ENCODE assay signal across 26 cellular contexts in genomic region chr9:130642926-130643325, GRCh38. TPM values are rescaled to one million over a fixed set of nuclear protein-coding genes. Genes with fewer than 3 reads are reported as not detected.
DNase-seq lines count a peak whose midpoint lies in the region; ATAC-seq and TF ChIP-seq lines count a peak whose summit lies in the region.
"Had no signal": no experiment of that assay in that cellular context is flagged by ENCODE, and none has a peak within 500 bp of the region (broad histone marks: within the 10 kb centered on the region; RNA-seq: fewer than 3 reads in every experiment).

No MANE protein-coding gene starts in this region.

- H3K18ac ChIP-seq in mesenchymal stem cell (ENCODE audit: low read depth in 1 of 2, low read length in 2 of 2) = no peak overlapping the region

- no peak overlapping the region for H2BK5ac ChIP-seq in mesenchymal stem cell (ENCODE audit: low read depth, low read length, poor library complexity, severe bottlenecking)

- intact Hi-C loops in left ventricle myocardium superior (cut with micrococcal nuclease) = no loop called here
- intact Hi-C loops in right cardiac atrium (cut with DNase I) = no loop called here

- H3K36me3 Mint-ChIP-seq in endothelial cell (ENCODE audit: low read depth, unreplicated experiment) = no peaks in the 10 kb centered on the region

- H3K27ac ChIP-seq in right cardiac atrium (ENCODE audit: low read length) = no peak overlapping the region
- no peak overlapping the region for H3K27ac ChIP-seq in mesenchymal stem cell (ENCODE audit: low read length, poor library complexity, severe bottlenecking)
- H3K27ac ChIP-seq: BLaER1, HL-60, SJCRH30 had no signal

- no peak for ATAC-seq in left ventricle myocardium superior
- ATAC-seq in right cardiac atrium = no peak
- ATAC-seq in esophagus mucosa = peak; percentile 61
- no peak for ATAC-seq in HG02623 (IDR thresholded peaks at IDR 0.05; ENCODE audit: unreplicated experiment)
- ATAC-seq: GM12878, HCT116, SK-N-SH treated with all-trans-retinoic acid at 6 μM for 48 hours had no signal

- no peaks in the 10 kb centered on the region for H3K27me3 ChIP-seq in right cardiac atrium (ENCODE audit: control insufficient read depth, insufficient read depth)
- no peaks in the 10 kb centered on the region for H3K27me3 ChIP-seq in mesenchymal stem cell (ENCODE audit: control insufficient read depth in 1 of 2, insufficient read depth in 1 of 2, low read length in 2 of 2)
- H3K27me3 ChIP-seq: BLaER1, SJCRH30 had no signal

- no peak overlapping the region for H3K27ac Mint-ChIP-seq in endothelial cell (ENCODE audit: unreplicated experiment)
- H3K27ac Mint-ChIP-seq: CD4-positive, CD25-positive, alpha-beta regulatory T cell had no signal

- no peak overlapping the region for H3K9ac ChIP-seq in mesenchymal stem cell (ENCODE audit: low read length)
- H3K9ac ChIP-seq: BLaER1 had no signal

- no peak overlapping the region for H2BK12ac ChIP-seq in mesenchymal stem cell (ENCODE audit: low read length in 2 of 2)

- H4K91ac ChIP-seq in mesenchymal stem cell (ENCODE audit: low read length) = peak overlapping the region; percentile 61

- H3K4me3 Mint-ChIP-seq in endothelial cell (ENCODE audit: unreplicated experiment) = no peak overlapping the region
- H3K4me3 Mint-ChIP-seq: CD4-positive, CD25-positive, alpha-beta regulatory T cell had no signal

- no peak overlapping the region for H3K4me3 ChIP-seq in right cardiac atrium (ENCODE audit: low read length)
- no peak overlapping the region for H3K4me3 ChIP-seq in mesenchymal stem cell (ENCODE audit: insufficient read depth in 1 of 2, low read depth in 1 of 2, low read length in 2 of 2)
- H3K4me3 ChIP-seq: BLaER1, GM12878 had no signal

- H2BK15ac ChIP-seq in mesenchymal stem cell (ENCODE audit: low read depth, poor library complexity, severe bottlenecking) = no peak overlapping the region

- no peak overlapping the region for H4K8ac ChIP-seq in mesenchymal stem cell (ENCODE audit: low read length)

- H2BK120ac ChIP-seq in mesenchymal stem cell (ENCODE audit: low read depth, low read length) = no peak overlapping the region

- H2AFZ ChIP-seq in mesenchymal stem cell (ENCODE audit: low read depth, low read length) = no peak overlapping the region

- H3K79me1 ChIP-seq in mesenchymal stem cell (replicated peaks; ENCODE audit: low read length, poor library complexity, severe bottlenecking) = no peaks in the 10 kb centered on the region

- H3K4me2 ChIP-seq in mesenchymal stem cell (ENCODE audit: low read length, poor library complexity, severe bottlenecking) = no peak overlapping the region
- H3K4me2 ChIP-seq: BLaER1 had no signal

- peaks cover 13 to 17% of the 10 kb centered on the region in 2 experiments for H3K36me3 ChIP-seq in mesenchymal stem cell (ENCODE audit: control insufficient read depth in 1 of 2, insufficient read depth in 2 of 2, low read depth in 1 of 2, low read length in 2 of 2)
- H3K36me3 ChIP-seq: SJCRH30 had no signal

- H3K9me3 Mint-ChIP-seq in endothelial cell (ENCODE audit: unreplicated experiment) = no peaks in the 10 kb centered on the region

- no peak overlapping the region for H3K4ac ChIP-seq in mesenchymal stem cell (ENCODE audit: low read depth in 1 of 2, low read length in 2 of 2)

- H3K4me1 ChIP-seq in right cardiac atrium (ENCODE audit: control insufficient read depth, insufficient read depth, low read length) (no peaks in the 10 kb centered on the region), mesenchymal stem cell (ENCODE audit: control insufficient read depth, insufficient read depth, low read depth, low read length) (no peaks in the 10 kb centered on the region)
- H3K4me1 ChIP-seq: BLaER1 had no signal

- no peak overlapping the region for H2AK5ac ChIP-seq in mesenchymal stem cell (ENCODE audit: low read length, severe bottlenecking)

- no peak for TF ChIP-seq CTCF in endothelial cell (IDR thresholded peaks at IDR 0.05; ENCODE audit: unreplicated experiment)

- no peak overlapping the region for H3K14ac ChIP-seq in mesenchymal stem cell (ENCODE audit: low read length in 2 of 2)

- H3K4me1 Mint-ChIP-seq in endothelial cell (ENCODE audit: unreplicated experiment) = no peaks in the 10 kb centered on the region
- H3K4me1 Mint-ChIP-seq: CD4-positive, CD25-positive, alpha-beta regulatory T cell had no signal

- peaks cover 3% of the 10 kb centered on the region for H3K27me3 Mint-ChIP-seq in endothelial cell (ENCODE audit: unreplicated experiment)
- H3K27me3 Mint-ChIP-seq: CD4-positive, CD25-positive, alpha-beta regulatory T cell had no signal

- H3K23ac ChIP-seq in mesenchymal stem cell (ENCODE audit: low read length in 2 of 2) = no peak overlapping the region

- DNase-seq in left ventricle myocardium superior (peak; percentile 9), right cardiac atrium (no peak), mesenchymal stem cell (no peak), epidermal melanocyte (ENCODE audit: insufficient read length, low spot score) (no peak), endothelial cell (ENCODE audit: low spot score) (no peak)
- DNase-seq: CD4-positive, CD25-positive, alpha-beta regulatory T cell; DMS53; EL; GDM1; Karpas-422; NCI-H1092; NCI-H1417 treated with DMSO at 0.1 percent for 48 hours; NCI-H187 treated with DMSO at 0.1 percent for 48 hours; NCI-H446 treated with DMSO at 0.1 percent for 48 hours; NCI-H526; OCI-M1; SJCRH30 had no signal

- H3K9me3 ChIP-seq in right cardiac atrium (ENCODE audit: control insufficient read depth, low read length) = no peaks in the 10 kb centered on the region
- peaks cover 10% of the 10 kb centered on the region for H3K9me3 ChIP-seq in mesenchymal stem cell (ENCODE audit: control insufficient read depth, low read length)
- H3K9me3 ChIP-seq: BLaER1 had no signal

- WGBS in right cardiac atrium = 78% methylated on average over 8 of the region's 8 CpGs
- 89% methylated on average over 8 of the region's 8 CpGs for WGBS in mesenchymal stem cell

RNA-seq across cellular contexts. Expression of gene PRDM12, which starts 21.5 kb away (rescaled TPM):
- not detected for total RNA-seq in left ventricle myocardium superior
- not detected for total RNA-seq in right cardiac atrium
- polyA plus RNA-seq in right cardiac atrium = 0.02 TPM
- not detected for total RNA-seq in esophagus mucosa
- polyA plus RNA-seq in mesenchymal stem cell (2013, experiment 1 of 2) = 0.03 TPM
- polyA plus RNA-seq in mesenchymal stem cell (2013, experiment 2 of 2) = 0.04 TPM
- total RNA-seq in endothelial cell (ENCODE audit: unreplicated experiment) = not detected
- total RNA-seq: CD4-positive, CD25-positive, alpha-beta regulatory T cell; GM12878; H4 had no signal
- polyA plus RNA-seq: AG04450, GM12878 had no signal

RNA-seq across cellular contexts. Expression of gene EXOSC2, which starts 50.7 kb away (rescaled TPM):
- total RNA-seq in left ventricle myocardium superior = 12.5 TPM
- 10 to 100 TPM; 14.2 to 17.9 (median 15.5) TPM for total RNA-seq in right cardiac atrium
- 11.0 TPM for polyA plus RNA-seq in right cardiac atrium
- 19.6 TPM for total RNA-seq in esophagus mucosa
- 6.9 TPM for polyA plus RNA-seq in mesenchymal stem cell (2013, experiment 1 of 2)
- 6.9 TPM for polyA plus RNA-seq in mesenchymal stem cell (2013, experiment 2 of 2)
- total RNA-seq in endothelial cell (ENCODE audit: unreplicated experiment) = 26.0 TPM
